Comparison of ENCODE assay signal across 30 cellular contexts in the genomic region with DNA sequence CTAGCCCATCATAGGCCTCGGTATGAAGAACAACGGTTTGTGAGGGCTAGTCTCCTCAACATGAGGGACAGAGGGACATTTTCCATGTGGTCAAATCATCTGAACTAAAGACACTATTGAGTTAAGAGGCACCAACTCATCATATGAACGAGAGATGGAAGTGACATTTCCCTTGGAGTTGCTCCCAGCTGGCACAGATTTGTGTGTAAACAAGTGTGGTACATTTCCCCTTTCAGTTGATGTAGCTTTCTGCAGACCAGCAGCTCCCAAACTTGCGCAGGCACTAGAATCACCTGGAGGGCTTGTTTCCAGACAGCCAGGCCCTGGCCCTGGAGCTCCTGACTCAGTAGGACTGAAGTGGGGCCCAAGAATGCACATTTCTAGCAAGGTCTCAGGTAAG.
"Had no signal": no experiment of that assay in that cellular context is flagged by ENCODE, and none has a peak within 500 bp of the region (broad histone marks: within the 10 kb centered on the region; RNA-seq: fewer than 3 reads in every experiment).

No MANE protein-coding gene starts in this region.

- H3K36me3 ChIP-seq: brain microvascular endothelial cell, heart left ventricle had no signal

- DNase-seq: activated CD4-positive, alpha-beta memory T cell treated with anti-CD3 and anti-CD28 coated beads for 36 hours; activated CD4-positive, alpha-beta T cell treated with anti-CD3 and anti-CD28 coated beads for 36 hours; activated CD4-positive, alpha-beta T cell treated with anti-CD3 and anti-CD28 coated beads, Interleukin-2, amount 10 ng/mL, durations not matched to agents 24 days and 14 days; activated CD4-positive, CD25-positive, alpha-beta regulatory T cell; activated CD4-positive, CD25-positive, alpha-beta regulatory T cell treated with anti-CD3 and anti-CD28 coated beads, Interleukin-2, amount 50 U/mL, for 72 hours; activated CD8-positive, alpha-beta memory T cell treated with anti-CD3 and anti-CD28 coated beads, Interleukin-2, amount 50 U/mL, for 48 hours; activated CD8-positive, alpha-beta T cell treated with anti-CD3 and anti-CD28 coated beads, Interleukin-2, amount 10 ng/mL, durations not matched to agents 7 days and 5 days; activated gamma-delta T cell; activated naive CD4-positive, alpha-beta T cell; activated naive CD4-positive, alpha-beta T cell treated with anti-CD3 and anti-CD28 coated beads, Interleukin-2, amount 10 ng/mL, durations not matched to agents 7 days and 5 days; activated T-cell treated with anti-CD3 and anti-CD28 coated beads for 4 hours; activated T-cell treated with anti-CD3 and anti-CD28 coated beads, Interleukin-2, amount 50 U/mL, for 24 hours; activated T-cell treated with anti-CD3 and anti-CD28 coated beads, Interleukin-2, amount 50 U/mL, for 72 hours; amniotic stem cell; brain microvascular endothelial cell; effector memory CD4-positive, alpha-beta T cell; endodermal cell; foreskin fibroblast; glutamatergic neuron; heart left ventricle; T-helper 2 cell had no signal

- FAIRE-seq: astrocyte, bronchial epithelial cell, frontal cortex had no signal

- H3K4me3 ChIP-seq: coronary artery, dorsolateral prefrontal cortex, heart left ventricle had no signal

- H3K27ac ChIP-seq: brain microvascular endothelial cell, heart left ventricle had no signal

- H3K27me3 Mint-ChIP-seq: activated CD4-positive, alpha-beta memory T cell treated with anti-CD3 and anti-CD28 coated beads for 36 hours; activated CD4-positive, alpha-beta T cell treated with anti-CD3 and anti-CD28 coated beads for 36 hours; activated CD4-positive, alpha-beta T cell treated with anti-CD3 and anti-CD28 coated beads, Interleukin-2, amount 10 ng/mL, durations not matched to agents 24 days and 14 days; activated naive CD4-positive, alpha-beta T cell treated with anti-CD3 and anti-CD28 coated beads, Interleukin-2, amount 10 ng/mL, durations not matched to agents 7 days and 5 days; activated T-cell treated with anti-CD3 and anti-CD28 coated beads, Interleukin-2, amount 50 U/mL, for 24 hours; central memory CD8-positive, alpha-beta T cell; dendritic cell treated with granulocyte-macrophage colony-stimulating factor and Interleukin-4, amounts not matched to agents 40 ng/mL and 50 ng/mL, for 4 days had no signal

- H3K27ac Mint-ChIP-seq: activated CD4-positive, alpha-beta memory T cell treated with anti-CD3 and anti-CD28 coated beads for 36 hours; activated CD4-positive, alpha-beta T cell treated with anti-CD3 and anti-CD28 coated beads for 36 hours; activated CD4-positive, alpha-beta T cell treated with anti-CD3 and anti-CD28 coated beads, Interleukin-2, amount 10 ng/mL, durations not matched to agents 24 days and 14 days; activated CD8-positive, alpha-beta T cell treated with anti-CD3 and anti-CD28 coated beads, Interleukin-2, amount 10 ng/mL, durations not matched to agents 7 days and 5 days; activated naive CD4-positive, alpha-beta T cell treated with anti-CD3 and anti-CD28 coated beads, Interleukin-2, amount 10 ng/mL, durations not matched to agents 7 days and 5 days; activated T-cell treated with anti-CD3 and anti-CD28 coated beads, Interleukin-2, amount 50 U/mL, for 24 hours; dendritic cell treated with granulocyte-macrophage colony-stimulating factor and Interleukin-4, amounts not matched to agents 40 ng/mL and 50 ng/mL, for 4 days had no signal

- H3K36me3 Mint-ChIP-seq: activated naive CD4-positive, alpha-beta T cell treated with anti-CD3 and anti-CD28 coated beads, Interleukin-2, amount 10 ng/mL, durations not matched to agents 7 days and 5 days; activated naive CD4-positive, alpha-beta T cell treated with anti-CD3 and anti-CD28 coated beads, Interleukin-2, amount 50 U/mL, for 72 hours had no signal

- H3K9me3 ChIP-seq: heart left ventricle had no signal

- H3K4me3 Mint-ChIP-seq: activated CD4-positive, alpha-beta memory T cell treated with anti-CD3 and anti-CD28 coated beads for 36 hours; activated CD4-positive, alpha-beta T cell treated with anti-CD3 and anti-CD28 coated beads for 36 hours; activated CD4-positive, alpha-beta T cell treated with anti-CD3 and anti-CD28 coated beads, Interleukin-2, amount 10 ng/mL, durations not matched to agents 24 days and 14 days; activated CD8-positive, alpha-beta T cell treated with anti-CD3 and anti-CD28 coated beads, Interleukin-2, amount 10 ng/mL, durations not matched to agents 7 days and 5 days; activated naive CD4-positive, alpha-beta T cell treated with anti-CD3 and anti-CD28 coated beads, Interleukin-2, amount 10 ng/mL, durations not matched to agents 7 days and 5 days; activated T-cell treated with anti-CD3 and anti-CD28 coated beads, Interleukin-2, amount 50 U/mL, for 24 hours; activated T-cell treated with anti-CD3 and anti-CD28 coated beads, Interleukin-2, amount 50 U/mL, for 72 hours; central memory CD8-positive, alpha-beta T cell; dendritic cell treated with granulocyte-macrophage colony-stimulating factor and Interleukin-4, amounts not matched to agents 40 ng/mL and 50 ng/mL, for 4 days; endodermal cell had no signal

- H3K27me3 ChIP-seq: brain microvascular endothelial cell, dorsolateral prefrontal cortex, heart left ventricle had no signal

- H3K4me1 Mint-ChIP-seq: activated CD4-positive, alpha-beta T cell treated with anti-CD3 and anti-CD28 coated beads for 36 hours; activated CD4-positive, alpha-beta T cell treated with anti-CD3 and anti-CD28 coated beads, Interleukin-2, amount 10 ng/mL, durations not matched to agents 24 days and 14 days; activated naive CD4-positive, alpha-beta T cell treated with anti-CD3 and anti-CD28 coated beads, Interleukin-2, amount 10 ng/mL, durations not matched to agents 7 days and 5 days; central memory CD8-positive, alpha-beta T cell had no signal

- ATAC-seq: activated CD4-positive, alpha-beta T cell treated with anti-CD3 and anti-CD28 coated beads for 36 hours; activated CD8-positive, alpha-beta T cell treated with anti-CD3 and anti-CD28 coated beads, Interleukin-2, amount 10 ng/mL, durations not matched to agents 7 days and 5 days; activated naive CD4-positive, alpha-beta T cell treated with anti-CD3 and anti-CD28 coated beads, Interleukin-2, amount 50 U/mL, for 72 hours; activated T-cell treated with anti-CD3 and anti-CD28 coated beads, Interleukin-2, amount 50 U/mL, for 72 hours; esophagus mucosa; heart left ventricle had no signal

- H3K9me3 Mint-ChIP-seq: activated CD4-positive, alpha-beta memory T cell treated with anti-CD3 and anti-CD28 coated beads for 36 hours; activated CD4-positive, alpha-beta T cell treated with anti-CD3 and anti-CD28 coated beads, Interleukin-2, amount 10 ng/mL, durations not matched to agents 24 days and 14 days; activated naive CD4-positive, alpha-beta T cell treated with anti-CD3 and anti-CD28 coated beads, Interleukin-2, amount 10 ng/mL, durations not matched to agents 7 days and 5 days; activated naive CD4-positive, alpha-beta T cell treated with anti-CD3 and anti-CD28 coated beads, Interleukin-2, amount 50 U/mL, for 72 hours; activated T-cell treated with anti-CD3 and anti-CD28 coated beads, Interleukin-2, amount 50 U/mL, for 24 hours; activated T-cell treated with anti-CD3 and anti-CD28 coated beads, Interleukin-2, amount 50 U/mL, for 72 hours; central memory CD8-positive, alpha-beta T cell; dendritic cell treated with granulocyte-macrophage colony-stimulating factor and Interleukin-4, amounts not matched to agents 40 ng/mL and 50 ng/mL, for 4 days; endodermal cell had no signal
